ENCODE assay signal across 8 cellular contexts in the genomic region with DNA sequence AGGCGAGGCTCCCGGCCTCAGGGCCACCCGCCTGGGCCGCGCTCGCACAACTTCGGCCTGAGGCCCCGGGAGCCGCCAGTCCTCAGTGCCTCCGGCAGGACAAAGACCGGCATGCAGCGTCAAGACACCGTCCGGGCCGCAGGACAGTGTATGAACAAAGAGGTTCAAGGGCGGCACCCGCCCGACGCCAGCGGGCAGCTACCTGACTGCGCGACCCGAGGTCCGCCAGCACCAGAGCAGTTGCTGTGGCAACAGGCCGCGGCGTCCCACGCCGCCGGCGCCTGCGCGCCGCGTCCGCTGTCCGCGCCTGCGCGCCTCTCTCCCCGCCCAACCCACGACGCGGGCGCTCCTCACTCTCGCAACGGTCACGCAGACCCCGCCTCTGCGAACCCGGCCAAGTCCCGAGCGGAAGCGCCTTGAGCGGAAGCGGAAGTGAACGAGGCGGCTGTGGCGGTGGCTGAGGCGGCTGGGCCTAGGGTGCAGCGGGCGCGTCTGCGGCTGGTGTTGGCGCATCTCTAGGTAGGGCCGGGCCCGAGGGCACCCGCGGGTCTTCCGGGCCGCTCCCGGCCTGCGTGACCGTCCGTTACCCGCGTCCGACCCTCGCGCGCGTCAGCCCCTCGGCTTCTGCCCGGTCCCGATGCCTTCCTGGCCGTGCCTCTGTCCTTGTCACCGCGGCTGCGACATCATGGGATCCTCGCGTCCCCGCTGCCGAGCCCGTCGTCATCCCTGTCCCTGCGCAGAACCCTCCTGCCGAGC. TPM values are rescaled to one million over a fixed set of nuclear protein-coding genes. Genes with fewer than 3 reads are reported as not detected.
DNase-seq lines count a peak whose midpoint lies in the region; ATAC-seq and TF ChIP-seq lines count a peak whose summit lies in the region.

A gene with protein sequence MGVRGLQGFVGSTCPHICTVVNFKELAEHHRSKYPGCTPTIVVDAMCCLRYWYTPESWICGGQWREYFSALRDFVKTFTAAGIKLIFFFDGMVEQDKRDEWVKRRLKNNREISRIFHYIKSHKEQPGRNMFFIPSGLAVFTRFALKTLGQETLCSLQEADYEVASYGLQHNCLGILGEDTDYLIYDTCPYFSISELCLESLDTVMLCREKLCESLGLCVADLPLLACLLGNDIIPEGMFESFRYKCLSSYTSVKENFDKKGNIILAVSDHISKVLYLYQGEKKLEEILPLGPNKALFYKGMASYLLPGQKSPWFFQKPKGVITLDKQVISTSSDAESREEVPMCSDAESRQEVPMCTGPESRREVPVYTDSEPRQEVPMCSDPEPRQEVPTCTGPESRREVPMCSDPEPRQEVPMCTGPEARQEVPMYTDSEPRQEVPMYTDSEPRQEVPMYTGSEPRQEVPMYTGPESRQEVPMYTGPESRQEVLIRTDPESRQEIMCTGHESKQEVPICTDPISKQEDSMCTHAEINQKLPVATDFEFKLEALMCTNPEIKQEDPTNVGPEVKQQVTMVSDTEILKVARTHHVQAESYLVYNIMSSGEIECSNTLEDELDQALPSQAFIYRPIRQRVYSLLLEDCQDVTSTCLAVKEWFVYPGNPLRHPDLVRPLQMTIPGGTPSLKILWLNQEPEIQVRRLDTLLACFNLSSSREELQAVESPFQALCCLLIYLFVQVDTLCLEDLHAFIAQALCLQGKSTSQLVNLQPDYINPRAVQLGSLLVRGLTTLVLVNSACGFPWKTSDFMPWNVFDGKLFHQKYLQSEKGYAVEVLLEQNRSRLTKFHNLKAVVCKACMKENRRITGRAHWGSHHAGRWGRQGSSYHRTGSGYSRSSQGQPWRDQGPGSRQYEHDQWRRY (plus strand): TSS at position 435 of the 756 bp plus-strand sequence. CDS start 10,633 bp downstream, outside the sequence.

- H3K4me1 ChIP-seq in gastroesophageal sphincter = peaks cover 9 to 53% (median 12%) of the 10 kb centered on the region in 3 donors

- TF ChIP-seq EP300 in gastroesophageal sphincter (IDR thresholded peaks at IDR 0.05) = no peak

- H3K36me3 Mint-ChIP-seq in activated naive CD4-positive, alpha-beta T cell treated with anti-CD3 and anti-CD28 coated beads, Interleukin-2, amount 10 ng/mL, durations not matched to agents 7 days and 5 days = peaks cover 22% of the 10 kb centered on the region

- TF ChIP-seq CTCF in gastroesophageal sphincter (IDR thresholded peaks at IDR 0.05) = peak in 1 of 4 experiments; percentile 10

- peak; percentile 99 for ATAC-seq in HG02588 (IDR thresholded peaks at IDR 0.05; ENCODE audit: unreplicated experiment)
- peak; percentile 99 for ATAC-seq in gastroesophageal sphincter

- H3K4me1 Mint-ChIP-seq in activated naive CD4-positive, alpha-beta T cell treated with anti-CD3 and anti-CD28 coated beads, Interleukin-2, amount 10 ng/mL, durations not matched to agents 7 days and 5 days = peaks cover 34% of the 10 kb centered on the region

- H3K27me3 Mint-ChIP-seq in activated naive CD4-positive, alpha-beta T cell treated with anti-CD3 and anti-CD28 coated beads, Interleukin-2, amount 10 ng/mL, durations not matched to agents 7 days and 5 days = peaks cover 28% of the 10 kb centered on the region

- CTCF ChIA-PET in activated naive CD4-positive, alpha-beta T cell treated with anti-CD3 and anti-CD28 coated beads, Interleukin-2, amount 10 ng/mL, durations not matched to agents 7 days and 5 days (lab: Charles Lee) = interaction anchor here (0.7 kb wide), 1 partner anchor 9 kb away, joined by 3 read pairs; no protein-coding TSS in a partner anchor

- peak within 1 kb of the TSS; percentile 93 for H3K27ac Mint-ChIP-seq in activated naive CD4-positive, alpha-beta T cell treated with anti-CD3 and anti-CD28 coated beads, Interleukin-2, amount 10 ng/mL, durations not matched to agents 7 days and 5 days

- H3K9ac ChIP-seq in SK-N-MC (ENCODE audit: insufficient read length) = peak within 1 kb of the TSS; percentile 92

- no peaks in the 10 kb centered on the region for H3K27me3 ChIP-seq in gastroesophageal sphincter

- H3K4me3 Mint-ChIP-seq in activated naive CD4-positive, alpha-beta T cell treated with anti-CD3 and anti-CD28 coated beads, Interleukin-2, amount 10 ng/mL, durations not matched to agents 7 days and 5 days = peak within 1 kb of the TSS; percentile 98

- H3K9me3 Mint-ChIP-seq in activated naive CD4-positive, alpha-beta T cell treated with anti-CD3 and anti-CD28 coated beads, Interleukin-2, amount 10 ng/mL, durations not matched to agents 7 days and 5 days = peaks cover 4% of the 10 kb centered on the region

- H3K36me3 ChIP-seq in SK-N-MC (ENCODE audit: insufficient read depth, low read length) (0 out of 2 replicates have a peak, but pooled peaks cover 4% of the 10 kb centered on the region), gastroesophageal sphincter (peaks cover 0 to 6% of the 10 kb centered on the region in 2 donors)

- WGBS in gastroesophageal sphincter (ENCODE audit: low coverage in 1 of 2), 2 donors = 0 to 1% methylated on average over 12 to 17 of the region's 97 CpGs

- no peak within 1 kb of the TSS for H3K27ac ChIP-seq in SK-N-MC
- peak within 1 kb of the TSS; percentile 72 to 96 (median 90) for H3K27ac ChIP-seq in gastroesophageal sphincter

- H3K4me3 ChIP-seq in GM08714 (ENCODE audit: low read length) (peak within 1 kb of the TSS; percentile 78), SK-N-MC (peak within 1 kb of the TSS; percentile 87), gastroesophageal sphincter (peak within 1 kb of the TSS; percentile 88 to 97)

- peak; percentile 89 for DNase-seq in NCI-H1048 (lab: John Stamatoyannopoulos, UW)
- DNase-seq in SK-N-MC (ENCODE audit: low read depth, low spot score) = peak; percentile 40
- peak; percentile 97 for DNase-seq in activated naive CD4-positive, alpha-beta T cell treated with anti-CD3 and anti-CD28 coated beads, Interleukin-2, amount 10 ng/mL, durations not matched to agents 7 days and 5 days
- peak; percentile 57 to 98 (median 95) for DNase-seq in nucleus accumbens (lab: John Stamatoyannopoulos, UW)
- DNase-seq in superior temporal gyrus (ENCODE audit: extremely low spot score) = peak; percentile 98

- peak; percentile 81 to 92 for TF ChIP-seq POLR2A in gastroesophageal sphincter (IDR thresholded peaks at IDR 0.05)

- H3K9me3 ChIP-seq in SK-N-MC (ENCODE audit: low read depth, low read length) (no peaks in the 10 kb centered on the region), gastroesophageal sphincter (no peaks in the 10 kb centered on the region)

RNA-seq across cellular contexts. Expression of the gene that starts here (rescaled TPM):
- 10 to 100 TPM; 24.6 to 40.3 (median 31.9) TPM for total RNA-seq in gastroesophageal sphincter

Comparison
In these comparisons a context has a peak if more than half of its experiments do, and no peak if none do; other contexts are left out.
1. DNase-seq: peak in every context shown above with its lines; median percentile 98 in superior temporal gyrus; 97 in activated naive CD4-positive, alpha-beta T cell treated with anti-CD3 and anti-CD28 coated beads, Interleukin-2, amount 10 ng/mL, durations not matched to agents 7 days and 5 days; 95 in nucleus accumbens; 89 in NCI-H1048; 40 in SK-N-MC.